Comparison of ENCODE assay signal across 13 cellular contexts in genomic region chr1:225847610-225848009, GRCh38. TPM values are rescaled to one million over a fixed set of nuclear protein-coding genes. Genes with fewer than 3 reads are reported as not detected.
DNase-seq lines count a peak whose midpoint lies in the region; ATAC-seq, FAIRE-seq and TF ChIP-seq lines count a peak whose summit lies in the region.
"Had no signal": no experiment of that assay in that cellular context is flagged by ENCODE, and none has a peak within 500 bp of the region (broad histone marks: within the 10 kb centered on the region; RNA-seq: fewer than 3 reads in every experiment).

No MANE protein-coding gene starts in this region.

- peak overlapping the region; percentile 70 for H3K4me2 ChIP-seq in OCI-LY3 (ENCODE audit: low read length)

- H3K4me1 ChIP-seq in OCI-LY3 (ENCODE audit: low read length) (peaks cover 62% of the 10 kb centered on the region), kidney (ENCODE audit: control insufficient read depth in 1 of 2, insufficient read depth in 1 of 2, low read depth in 1 of 2, low read length in 2 of 2) (peaks cover 0 to 3% of the 10 kb centered on the region in 2 donors)
- H3K4me1 ChIP-seq: parathyroid adenoma had no signal

- no peak for TF ChIP-seq POLR2A in GM18505 (IDR thresholded peaks at IDR 0.05; ENCODE audit: borderline replicate concordance, extremely low read depth, insufficient read depth, insufficient read length)

- no peak overlapping the region for H2AFZ ChIP-seq in OCI-LY3 (ENCODE audit: low read depth, low read length)
- H2AFZ ChIP-seq: parathyroid adenoma had no signal

- H3K36me3 ChIP-seq in OCI-LY3 (replicated peaks; ENCODE audit: low read depth, low read length), result peaks cover 37% of the 10 kb centered on the region
- H3K36me3 ChIP-seq in kidney (ENCODE audit: control insufficient read depth in 1 of 2, insufficient read depth in 2 of 2, low read length in 2 of 2), result peaks cover 11 to 39% of the 10 kb centered on the region in 2 donors

- POLR2A ChIA-PET in naive thymus-derived CD8-positive, alpha-beta T cell (lab: Charles Lee), result interaction anchor here (0.8 to 6.8 kb wide), 12 partner anchors 10 to 373 kb away, joined by 3 to 52 read pairs (median 4); partner anchors contain the start of genes ENAH, PYCR2, SRP9 and TMEM63A

- peaks cover 0 to 53% (median 16%) of the 10 kb centered on the region in 3 donors for H3K36me3 Mint-ChIP-seq in naive thymus-derived CD8-positive, alpha-beta T cell
- H3K36me3 Mint-ChIP-seq in activated T-helper 2 cell treated with anti-CD3 and anti-CD28 coated beads, Interferon-gamma antibody, Interleukin-2, Interleukin-4, amounts not matched to agents 10 μg/mL and 5 μg/mL and 100 μg/mL, durations not matched to agents 14 hours and 24 hours and 36 hours (ENCODE audit: low read depth), result peaks cover 32% of the 10 kb centered on the region

- H3K27me3 ChIP-seq in OCI-LY3 (ENCODE audit: low read depth, low read length), result no peaks in the 10 kb centered on the region

- no peaks in the 10 kb centered on the region for H3K79me2 ChIP-seq in OCI-LY3 (ENCODE audit: low read length)
- H3K79me2 ChIP-seq: parathyroid adenoma had no signal

- H3K4me3 ChIP-seq in OCI-LY3 (ENCODE audit: low read length) (peak overlapping the region; percentile 20), kidney (ENCODE audit: low read length in 2 of 2) (no peak overlapping the region)

- ATAC-seq in GM19395 (IDR thresholded peaks at IDR 0.05; ENCODE audit: unreplicated experiment), result peak; percentile 11
- ATAC-seq in HG02938 (IDR thresholded peaks at IDR 0.05; ENCODE audit: unreplicated experiment), result peak; percentile 6
- ATAC-seq in naive thymus-derived CD8-positive, alpha-beta T cell, result peak in 1 of 2 donors; percentile 2
- ATAC-seq in GM18505 (IDR thresholded peaks at IDR 0.05; ENCODE audit: unreplicated experiment), result no peak
- ATAC-seq: HCT116 had no signal

- peak overlapping the region; percentile 6 to 86 (median 78) for H3K4me3 Mint-ChIP-seq in naive thymus-derived CD8-positive, alpha-beta T cell
- H3K4me3 Mint-ChIP-seq in activated T-helper 2 cell treated with anti-CD3 and anti-CD28 coated beads, Interferon-gamma antibody, Interleukin-2, Interleukin-4, amounts not matched to agents 10 μg/mL and 5 μg/mL and 100 μg/mL, durations not matched to agents 14 hours and 24 hours and 36 hours (ENCODE audit: low read depth), result no peak overlapping the region

- intact Hi-C loops in activated T-helper 2 cell treated with anti-CD3 and anti-CD28 coated beads, Interferon-gamma antibody, Interleukin-2, Interleukin-4, amounts not matched to agents 10 μg/mL and 5 μg/mL and 100 μg/mL, durations not matched to agents 14 hours and 24 hours and 36 hours (cut with micrococcal nuclease), result no loop called here
- intact Hi-C loops in kidney (cut with DNase I), result no loop called here

- H4K20me1 ChIP-seq in OCI-LY3 (ENCODE audit: insufficient read depth, low read length), result no peaks in the 10 kb centered on the region

- no peaks in the 10 kb centered on the region for H3K9me3 Mint-ChIP-seq in naive thymus-derived CD8-positive, alpha-beta T cell
- H3K9me3 Mint-ChIP-seq in activated T-helper 2 cell treated with anti-CD3 and anti-CD28 coated beads, Interferon-gamma antibody, Interleukin-2, Interleukin-4, amounts not matched to agents 10 μg/mL and 5 μg/mL and 100 μg/mL, durations not matched to agents 14 hours and 24 hours and 36 hours, result no peaks in the 10 kb centered on the region

- FAIRE-seq in kidney (lab: Jason Lieb, UNC), result no peak

- H3K9me3 ChIP-seq in OCI-LY3 (ENCODE audit: insufficient read depth, low read length) (no peaks in the 10 kb centered on the region), kidney (ENCODE audit: control insufficient read depth in 1 of 2, low read length in 2 of 2) (no peaks in the 10 kb centered on the region)

- peaks cover 36 to 79% (median 74%) of the 10 kb centered on the region in 4 donors for H3K4me1 Mint-ChIP-seq in naive thymus-derived CD8-positive, alpha-beta T cell
- H3K4me1 Mint-ChIP-seq in activated T-helper 2 cell treated with anti-CD3 and anti-CD28 coated beads, Interferon-gamma antibody, Interleukin-2, Interleukin-4, amounts not matched to agents 10 μg/mL and 5 μg/mL and 100 μg/mL, durations not matched to agents 14 hours and 24 hours and 36 hours (ENCODE audit: low read depth), result peaks cover 15% of the 10 kb centered on the region

- H3K9ac ChIP-seq in OCI-LY3 (ENCODE audit: low read length), result peak overlapping the region; percentile 58
- no peak overlapping the region for H3K9ac ChIP-seq in kidney (ENCODE audit: low read length in 2 of 2)
- H3K9ac ChIP-seq: parathyroid adenoma had no signal

- peak overlapping the region; percentile 90 to 99 (median 96) for H3K27ac Mint-ChIP-seq in naive thymus-derived CD8-positive, alpha-beta T cell
- no peak overlapping the region for H3K27ac Mint-ChIP-seq in activated T-helper 2 cell treated with anti-CD3 and anti-CD28 coated beads, Interferon-gamma antibody, Interleukin-2, Interleukin-4, amounts not matched to agents 10 μg/mL and 5 μg/mL and 100 μg/mL, durations not matched to agents 14 hours and 24 hours and 36 hours

- H3K27ac ChIP-seq in OCI-LY3 (ENCODE audit: low read length), result peak overlapping the region; percentile 94
- no peak overlapping the region for H3K27ac ChIP-seq in kidney (ENCODE audit: low read depth in 2 of 2, low read length in 2 of 2)
- H3K27ac ChIP-seq: parathyroid adenoma had no signal

- DNase-seq in naive thymus-derived CD8-positive, alpha-beta T cell, result peak in 1 of 10 donors; percentile 22
- DNase-seq in NCI-H524 treated with DMSO at 0.1 percent for 48 hours (lab: John Stamatoyannopoulos, UW) (no peak), kidney (no peak)
- no peak for DNase-seq in activated T-helper 2 cell treated with anti-CD3 and anti-CD28 coated beads, Interferon-gamma antibody, Interleukin-2, Interleukin-4, amounts not matched to agents 10 μg/mL and 5 μg/mL and 100 μg/mL, durations not matched to agents 14 hours and 24 hours and 36 hours (ENCODE audit: low spot score)
- DNase-seq: activated CD4-positive, CD25-positive, alpha-beta regulatory T cell; glutamatergic neuron; NCI-H1048 had no signal

- no peak for TF ChIP-seq CTCF in OCI-LY3 (IDR thresholded peaks at IDR 0.05; ENCODE audit: low read depth, low read length)
- TF ChIP-seq CTCF in kidney (IDR thresholded peaks at IDR 0.05; ENCODE audit: borderline replicate concordance, extremely low read depth, insufficient read depth), result no peak

- H3K27me3 Mint-ChIP-seq in naive thymus-derived CD8-positive, alpha-beta T cell, result no peaks in the 10 kb centered on the region
- H3K27me3 Mint-ChIP-seq in activated T-helper 2 cell treated with anti-CD3 and anti-CD28 coated beads, Interferon-gamma antibody, Interleukin-2, Interleukin-4, amounts not matched to agents 10 μg/mL and 5 μg/mL and 100 μg/mL, durations not matched to agents 14 hours and 24 hours and 36 hours (ENCODE audit: low read depth), result no peaks in the 10 kb centered on the region

RNA-seq across cellular contexts. Expression of gene TMEM63A, which starts 34.6 kb away (rescaled TPM):
- total RNA-seq in naive thymus-derived CD8-positive, alpha-beta T cell, result 100 to 1,000 TPM; 427 to 436 TPM
- 10 to 100 TPM; 34.4 to 53.5 (median 45.1) TPM for polyA plus RNA-seq in naive thymus-derived CD8-positive, alpha-beta T cell
- 32.5 and 33.5 TPM in 2 replicates for total RNA-seq in activated T-helper 2 cell treated with anti-CD3 and anti-CD28 coated beads, Interferon-gamma antibody, Interleukin-2, Interleukin-4, amounts not matched to agents 10 μg/mL and 5 μg/mL and 100 μg/mL, durations not matched to agents 14 hours and 24 hours and 36 hours
- total RNA-seq in kidney, result 159 TPM
- polyA plus RNA-seq in kidney (ENCODE audit: insufficient read depth, low read depth, low replicate concordance), result 25.5 TPM

RNA-seq across cellular contexts. Expression of gene EPHX1, which starts 37.7 kb away (rescaled TPM):
- 1 to 10 TPM; 5.4 to 5.9 TPM for total RNA-seq in naive thymus-derived CD8-positive, alpha-beta T cell
- polyA plus RNA-seq in naive thymus-derived CD8-positive, alpha-beta T cell, result 1 to 10 TPM; 1.6 to 2.8 (median 2.0) TPM
- total RNA-seq in activated T-helper 2 cell treated with anti-CD3 and anti-CD28 coated beads, Interferon-gamma antibody, Interleukin-2, Interleukin-4, amounts not matched to agents 10 μg/mL and 5 μg/mL and 100 μg/mL, durations not matched to agents 14 hours and 24 hours and 36 hours, result 2.2 and 2.9 TPM in 2 replicates
- 78.6 TPM for total RNA-seq in kidney
- polyA plus RNA-seq in kidney (ENCODE audit: insufficient read depth, low read depth, low replicate concordance), result 178 TPM

RNA-seq across cellular contexts. Expression of gene LEFTY1, which starts 41.3 kb away (rescaled TPM):
- not detected for total RNA-seq in naive thymus-derived CD8-positive, alpha-beta T cell
- polyA plus RNA-seq in naive thymus-derived CD8-positive, alpha-beta T cell, result under 1 TPM in 1 of 3 donors, not detected in 2; 0.22 TPM
- total RNA-seq in activated T-helper 2 cell treated with anti-CD3 and anti-CD28 coated beads, Interferon-gamma antibody, Interleukin-2, Interleukin-4, amounts not matched to agents 10 μg/mL and 5 μg/mL and 100 μg/mL, durations not matched to agents 14 hours and 24 hours and 36 hours, result not detected in 2 replicates
- 8.6 TPM for total RNA-seq in kidney
- polyA plus RNA-seq in kidney (ENCODE audit: insufficient read depth, low read depth, low replicate concordance), result 0.41 TPM

Comparison
In these comparisons a context has a peak if more than half of its experiments do, and no peak if none do; other contexts are left out.
1. RNA of gene EPHX1, which starts 37.7 kb away (total RNA-seq): 78.6 TPM in kidney (single experiment); 5.4 to 5.9 TPM in naive thymus-derived CD8-positive, alpha-beta T cell and 2.2 to 2.9 TPM in activated T-helper 2 cell treated with anti-CD3 and anti-CD28 coated beads, Interferon-gamma antibody, Interleukin-2, Interleukin-4, amounts not matched to agents 10 μg/mL and 5 μg/mL and 100 μg/mL, durations not matched to agents 14 hours and 24 hours and 36 hours; every median in the first group is over 10 times any median in the second.